7 cellular contexts compared by ENCODE assay signal in the genomic region with DNA sequence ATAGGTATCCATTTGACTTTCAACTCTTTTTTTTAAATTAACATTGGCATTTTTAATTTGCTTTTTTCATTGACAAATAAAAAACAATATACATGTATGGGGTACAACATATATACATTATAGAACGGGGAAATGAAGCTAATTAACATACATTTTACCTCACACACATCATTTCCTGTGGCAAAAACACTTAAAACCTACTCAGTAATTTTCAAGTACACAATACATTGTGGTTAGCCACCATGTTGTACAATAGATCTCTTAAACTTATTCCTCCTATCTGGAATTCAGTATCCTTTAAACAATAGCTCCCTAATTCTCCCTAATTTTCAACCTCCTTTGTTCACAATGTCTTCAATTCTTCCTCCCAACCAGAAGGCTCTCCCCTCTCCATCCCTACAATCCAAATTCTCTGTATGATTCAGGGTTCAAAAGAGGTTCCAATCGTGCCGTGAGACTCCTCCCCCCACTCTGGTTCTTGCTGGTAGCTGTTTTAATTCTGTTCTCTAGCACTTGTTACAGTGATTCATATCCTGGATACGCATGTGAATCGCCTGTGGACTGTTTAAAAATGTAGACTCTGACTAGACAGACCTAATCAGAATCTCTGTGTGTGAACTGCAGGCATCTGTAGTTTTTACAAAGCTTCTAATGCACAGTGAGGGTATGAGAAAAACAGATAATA.
A peak's percentile ranks its signal among the peaks of the same experiment; 100 is the strongest.
DNase-seq lines count a peak whose midpoint lies in the region; ATAC-seq and TF ChIP-seq lines count a peak whose summit lies in the region.

No MANE protein-coding gene starts in this region.

- peaks cover 5% of the 10 kb centered on the region; the same call in 1 of the 2 replicates for H3K36me3 Mint-ChIP-seq in HFFc6 (ENCODE audit: low read depth)

- peak overlapping the region; percentile 95 for H3K27ac Mint-ChIP-seq in HFFc6

- no peak for TF ChIP-seq CTCF in HFFc6 (IDR thresholded peaks at IDR 0.05)

- no peaks in the 10 kb centered on the region for H3K9me3 Mint-ChIP-seq in HFFc6

- peaks cover 4% of the 10 kb centered on the region for H3K27me3 Mint-ChIP-seq in HFFc6 (ENCODE audit: insufficient read depth)

- H3K4me1 Mint-ChIP-seq in HFFc6 (ENCODE audit: low read depth): peaks cover 87% of the 10 kb centered on the region

- ATAC-seq in HG03442 (IDR thresholded peaks at IDR 0.05; ENCODE audit: unreplicated experiment): no peak
- ATAC-seq in HG03469 (IDR thresholded peaks at IDR 0.05; ENCODE audit: unreplicated experiment): no peak

- peak overlapping the region; percentile 71 for H3K4me3 Mint-ChIP-seq in HFFc6

- peak; percentile 93 for DNase-seq in HFFc6
- DNase-seq in T-helper 22 cell (ENCODE audit: low read depth): peak; percentile 12
- peak; percentile 43 for DNase-seq in epidermal melanocyte (ENCODE audit: insufficient read length, low spot score)
- DNase-seq in stimulated activated CD4-positive, alpha-beta T cell treated with anti-CD3 and anti-CD28 coated beads, Interleukin-4, amount 100 ng/mL, for 48 hours (ENCODE audit: low read depth in 2 of 2): peak; percentile 21 to 62
- no peak for DNase-seq in NCI-H2227 (lab: John Stamatoyannopoulos, UW; ENCODE audit: unreplicated experiment)
